In the genomic region with DNA sequence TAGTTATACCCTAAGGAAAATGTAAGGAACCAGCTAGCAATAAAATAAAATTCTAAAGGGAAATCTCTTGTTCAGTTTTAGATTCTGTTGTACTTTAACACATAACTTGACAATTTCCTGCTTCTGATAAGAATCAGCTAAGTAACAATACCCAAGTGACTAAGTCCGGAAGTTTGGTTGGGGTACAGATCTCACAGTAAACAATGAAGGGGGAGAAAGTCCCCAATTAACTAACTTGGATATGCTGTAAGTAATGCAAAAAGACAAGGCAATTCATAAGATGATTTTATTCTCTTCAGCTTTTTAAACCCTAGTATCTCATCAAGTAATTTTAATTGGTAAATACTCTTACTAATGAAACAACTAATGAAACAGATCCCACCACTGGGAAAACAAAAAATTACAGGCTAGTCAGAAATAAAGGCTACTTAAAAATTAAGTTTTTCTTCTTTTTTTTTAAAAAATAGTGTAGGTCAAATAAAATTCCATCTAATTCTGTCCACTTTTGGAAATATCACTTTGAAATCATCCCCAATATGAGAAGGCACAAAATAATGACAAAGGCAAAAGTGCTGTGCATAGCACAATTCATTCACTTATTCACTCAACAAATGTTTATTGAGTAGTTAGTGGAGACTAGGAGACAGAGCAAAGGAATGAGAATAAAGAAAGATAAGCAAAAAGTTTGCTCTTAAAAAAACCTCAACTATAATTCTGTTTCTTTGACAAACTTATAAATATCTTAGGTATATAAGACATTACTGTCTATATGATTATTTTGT, we compare ENCODE assay signal across 11 cellular contexts. TPM values are rescaled to one million over a fixed set of nuclear protein-coding genes. Genes with fewer than 3 reads are reported as not detected.
A peak's percentile ranks its signal among the peaks of the same experiment; 100 is the strongest.
DNase-seq lines count a peak whose midpoint lies in the region; ATAC-seq lines count a peak whose summit lies in the region.
"Had no signal": no experiment of that assay in that cellular context is flagged by ENCODE, and none has a peak within 500 bp of the region (broad histone marks: within the 10 kb centered on the region; RNA-seq: fewer than 3 reads in every experiment).

No MANE protein-coding gene starts in this region.

- peak overlapping the region; percentile 78 for H3K27ac Mint-ChIP-seq in activated CD4-positive, alpha-beta T cell treated with anti-CD3 and anti-CD28 coated beads, Interleukin-2, amount 10 ng/mL, durations not matched to agents 7 days and 5 days
- H3K27ac Mint-ChIP-seq in activated CD8-positive, alpha-beta T cell treated with anti-CD3 and anti-CD28 coated beads, Interleukin-2, amount 10 ng/mL, durations not matched to agents 7 days and 5 days: peak overlapping the region; percentile 62
- H3K27ac Mint-ChIP-seq in naive thymus-derived CD8-positive, alpha-beta T cell: peak overlapping the region in 9 of 10 donors; percentile 1 to 93 (median 50)
- no peak overlapping the region for H3K27ac Mint-ChIP-seq in stimulated activated memory B cell treated with anti-CD40 and anti-IgM and Interleukin-4, amounts not matched to agents 10 μg/mL and 1 μg/mL and 100 μg/mL, for 72 hours

- H3K36me3 Mint-ChIP-seq in activated CD4-positive, alpha-beta T cell treated with anti-CD3 and anti-CD28 coated beads, Interleukin-2, amount 10 ng/mL, durations not matched to agents 7 days and 5 days (ENCODE audit: low read depth): peaks cover 38% of the 10 kb centered on the region
- peaks cover 15% of the 10 kb centered on the region for H3K36me3 Mint-ChIP-seq in activated CD8-positive, alpha-beta T cell treated with anti-CD3 and anti-CD28 coated beads, Interleukin-2, amount 10 ng/mL, durations not matched to agents 7 days and 5 days (ENCODE audit: low read depth)
- peaks cover 0 to 6% (median 2%) of the 10 kb centered on the region in 3 donors for H3K36me3 Mint-ChIP-seq in naive thymus-derived CD8-positive, alpha-beta T cell
- H3K36me3 Mint-ChIP-seq in stimulated activated memory B cell treated with anti-CD40 and anti-IgM and Interleukin-4, amounts not matched to agents 10 μg/mL and 1 μg/mL and 100 μg/mL, for 72 hours: peaks cover 19% of the 10 kb centered on the region

- no peaks in the 10 kb centered on the region for H3K27me3 Mint-ChIP-seq in activated CD4-positive, alpha-beta T cell treated with anti-CD3 and anti-CD28 coated beads, Interleukin-2, amount 10 ng/mL, durations not matched to agents 7 days and 5 days
- H3K27me3 Mint-ChIP-seq in activated CD8-positive, alpha-beta T cell treated with anti-CD3 and anti-CD28 coated beads, Interleukin-2, amount 10 ng/mL, durations not matched to agents 7 days and 5 days (ENCODE audit: low read depth): no peaks in the 10 kb centered on the region
- H3K27me3 Mint-ChIP-seq in naive thymus-derived CD8-positive, alpha-beta T cell: no peaks in the 10 kb centered on the region
- no peaks in the 10 kb centered on the region for H3K27me3 Mint-ChIP-seq in stimulated activated memory B cell treated with anti-CD40 and anti-IgM and Interleukin-4, amounts not matched to agents 10 μg/mL and 1 μg/mL and 100 μg/mL, for 72 hours

- peak; percentile 63 for ATAC-seq in HG02678 (IDR thresholded peaks at IDR 0.05; ENCODE audit: unreplicated experiment)
- ATAC-seq in activated CD8-positive, alpha-beta T cell treated with anti-CD3 and anti-CD28 coated beads, Interleukin-2, amount 10 ng/mL, durations not matched to agents 7 days and 5 days: peak; percentile 86
- ATAC-seq in naive thymus-derived CD8-positive, alpha-beta T cell: peak; percentile 86 to 93
- ATAC-seq in stimulated activated memory B cell treated with anti-CD40 and anti-IgM and Interleukin-4, amounts not matched to agents 10 μg/mL and 1 μg/mL and 100 μg/mL, for 72 hours: no peak

- POLR2A ChIA-PET in activated CD4-positive, alpha-beta T cell treated with anti-CD3 and anti-CD28 coated beads, Interleukin-2, amount 10 ng/mL, durations not matched to agents 7 days and 5 days (lab: Charles Lee): no interaction called here
- POLR2A ChIA-PET in activated CD8-positive, alpha-beta T cell treated with anti-CD3 and anti-CD28 coated beads, Interleukin-2, amount 10 ng/mL, durations not matched to agents 7 days and 5 days (lab: Charles Lee): interaction anchor here (0.7 to 1.3 kb wide), 4 partner anchors 57 to 168 kb away, joined by 3 to 9 read pairs (median 4); partner anchors contain the start of genes NCK1 and STAG1
- POLR2A ChIA-PET in naive thymus-derived CD8-positive, alpha-beta T cell (lab: Charles Lee): interaction anchor here (0.6 to 2.0 kb wide), 2 partner anchors 12 to 59 kb away, joined by 7 to 13 read pairs; partner anchors contain the start of gene NCK1

- peaks cover 15% of the 10 kb centered on the region for H3K9me3 Mint-ChIP-seq in activated CD4-positive, alpha-beta T cell treated with anti-CD3 and anti-CD28 coated beads, Interleukin-2, amount 10 ng/mL, durations not matched to agents 7 days and 5 days
- no peaks in the 10 kb centered on the region for H3K9me3 Mint-ChIP-seq in activated CD8-positive, alpha-beta T cell treated with anti-CD3 and anti-CD28 coated beads, Interleukin-2, amount 10 ng/mL, durations not matched to agents 7 days and 5 days (ENCODE audit: insufficient read depth)
- H3K9me3 Mint-ChIP-seq in naive thymus-derived CD8-positive, alpha-beta T cell: peaks cover 0 to 3% (median 0%) of the 10 kb centered on the region in 9 donors
- no peaks in the 10 kb centered on the region for H3K9me3 Mint-ChIP-seq in stimulated activated memory B cell treated with anti-CD40 and anti-IgM and Interleukin-4, amounts not matched to agents 10 μg/mL and 1 μg/mL and 100 μg/mL, for 72 hours

- H3K4me3 Mint-ChIP-seq in activated CD4-positive, alpha-beta T cell treated with anti-CD3 and anti-CD28 coated beads, Interleukin-2, amount 10 ng/mL, durations not matched to agents 7 days and 5 days: peak overlapping the region; percentile 42
- H3K4me3 Mint-ChIP-seq in activated CD8-positive, alpha-beta T cell treated with anti-CD3 and anti-CD28 coated beads, Interleukin-2, amount 10 ng/mL, durations not matched to agents 7 days and 5 days: peak overlapping the region; percentile 47
- H3K4me3 Mint-ChIP-seq in naive thymus-derived CD8-positive, alpha-beta T cell: peak overlapping the region in 7 of 10 donors; percentile 7 to 67 (median 55)
- no peak overlapping the region for H3K4me3 Mint-ChIP-seq in stimulated activated memory B cell treated with anti-CD40 and anti-IgM and Interleukin-4, amounts not matched to agents 10 μg/mL and 1 μg/mL and 100 μg/mL, for 72 hours

- CTCF ChIA-PET in activated CD4-positive, alpha-beta T cell treated with anti-CD3 and anti-CD28 coated beads, Interleukin-2, amount 10 ng/mL, durations not matched to agents 7 days and 5 days (lab: Charles Lee): interaction anchor here (0.6 to 1.2 kb wide), 5 partner anchors 10 to 652 kb away, joined by 3 to 4 read pairs (median 3); partner anchors contain the start of gene STAG1
- CTCF ChIA-PET in activated CD8-positive, alpha-beta T cell treated with anti-CD3 and anti-CD28 coated beads, Interleukin-2, amount 10 ng/mL, durations not matched to agents 7 days and 5 days (lab: Charles Lee): interaction anchor here (1.2 to 1.3 kb wide), 5 partner anchors 11 to 614 kb away, joined by 3 to 8 read pairs (median 4); partner anchors contain the start of genes NCK1 and STAG1

- DNase-seq in activated CD4-positive, alpha-beta T cell treated with anti-CD3 and anti-CD28 coated beads, Interleukin-2, amount 10 ng/mL, durations not matched to agents 7 days and 5 days: peak; percentile 43
- DNase-seq in activated CD4-positive, alpha-beta T cell treated with anti-CD3 and anti-CD28 coated beads, Interleukin-2, amount 50 U/mL, for 48 hours: no peak
- peak; percentile 35 for DNase-seq in activated CD8-positive, alpha-beta T cell treated with anti-CD3 and anti-CD28 coated beads, Interleukin-2, amount 10 ng/mL, durations not matched to agents 7 days and 5 days
- DNase-seq in naive thymus-derived CD8-positive, alpha-beta T cell: peak in 4 of 10 donors; percentile 16 to 44 (median 44)
- DNase-seq in NCI-H1930 (lab: John Stamatoyannopoulos, UW) (no peak), NOMO-1 (lab: John Stamatoyannopoulos, UW; ENCODE audit: unreplicated experiment in 2 of 2) (no peak)
- DNase-seq: NCI-H1436; OCI-M1; stimulated activated CD4-positive, alpha-beta T cell treated with anti-CD3 and anti-CD28 coated beads, Interleukin-12 subunit alpha, Interleukin-12 subunit beta, amount 100 ng/mL, for 4 hours had no signal

- peaks cover 60% of the 10 kb centered on the region for H3K4me1 Mint-ChIP-seq in activated CD4-positive, alpha-beta T cell treated with anti-CD3 and anti-CD28 coated beads, Interleukin-2, amount 10 ng/mL, durations not matched to agents 7 days and 5 days
- H3K4me1 Mint-ChIP-seq in activated CD8-positive, alpha-beta T cell treated with anti-CD3 and anti-CD28 coated beads, Interleukin-2, amount 10 ng/mL, durations not matched to agents 7 days and 5 days (ENCODE audit: low read depth): peaks cover 47% of the 10 kb centered on the region
- H3K4me1 Mint-ChIP-seq in naive thymus-derived CD8-positive, alpha-beta T cell: peaks cover 42 to 89% (median 80%) of the 10 kb centered on the region in 4 donors
- peaks cover 56% of the 10 kb centered on the region for H3K4me1 Mint-ChIP-seq in stimulated activated memory B cell treated with anti-CD40 and anti-IgM and Interleukin-4, amounts not matched to agents 10 μg/mL and 1 μg/mL and 100 μg/mL, for 72 hours

RNA-seq across cellular contexts. Expression of gene IL20RB, which starts 37.8 kb away (rescaled TPM):
- 1 to 10 TPM; 1.2 to 1.6 TPM for total RNA-seq in activated CD4-positive, alpha-beta T cell treated with anti-CD3 and anti-CD28 coated beads, Interleukin-2, amount 10 ng/mL, durations not matched to agents 7 days and 5 days
- total RNA-seq in activated CD8-positive, alpha-beta T cell treated with anti-CD3 and anti-CD28 coated beads, Interleukin-2, amount 10 ng/mL, durations not matched to agents 7 days and 5 days: 1 to 10 TPM; 1.6 to 2.1 TPM
- 1 to 10 TPM; 3.6 to 3.9 TPM for total RNA-seq in naive thymus-derived CD8-positive, alpha-beta T cell
- polyA plus RNA-seq in naive thymus-derived CD8-positive, alpha-beta T cell: under 1 TPM in 1 of 3 donors, not detected in 2; 0.68 TPM

RNA-seq across cellular contexts. Expression of gene NCK1, which starts 58.0 kb away (rescaled TPM):
- 10 to 100 TPM; 39.2 to 48.5 TPM for total RNA-seq in activated CD4-positive, alpha-beta T cell treated with anti-CD3 and anti-CD28 coated beads, Interleukin-2, amount 10 ng/mL, durations not matched to agents 7 days and 5 days
- total RNA-seq in activated CD8-positive, alpha-beta T cell treated with anti-CD3 and anti-CD28 coated beads, Interleukin-2, amount 10 ng/mL, durations not matched to agents 7 days and 5 days: 10 to 100 TPM; 36.3 to 39.1 TPM
- 10 to 100 TPM; 52.6 to 62.2 TPM for total RNA-seq in naive thymus-derived CD8-positive, alpha-beta T cell
- 10 to 100 TPM; 36.1 to 44.3 (median 37.7) TPM for polyA plus RNA-seq in naive thymus-derived CD8-positive, alpha-beta T cell

Comparison
In these comparisons a context has a peak if more than half of its experiments do, and no peak if none do; other contexts are left out.
1. DNase-seq: peak in activated CD4-positive, alpha-beta T cell treated with anti-CD3 and anti-CD28 coated beads, Interleukin-2, amount 10 ng/mL, durations not matched to agents 7 days and 5 days (single experiment) and activated CD8-positive, alpha-beta T cell treated with anti-CD3 and anti-CD28 coated beads, Interleukin-2, amount 10 ng/mL, durations not matched to agents 7 days and 5 days (single experiment); none in activated CD4-positive, alpha-beta T cell treated with anti-CD3 and anti-CD28 coated beads, Interleukin-2, amount 50 U/mL, for 48 hours (0 of 2), NCI-H1930 (0 of 2) and NOMO-1 (0 of 2).